In genomic region chr17:33750943-33751701, GRCh38 we compare ENCODE assay signal across 8 cellular contexts.
A peak's percentile ranks its signal among the peaks of the same experiment; 100 is the strongest.
DNase-seq lines count a peak whose midpoint lies in the region; ATAC-seq and TF ChIP-seq lines count a peak whose summit lies in the region.

No MANE protein-coding gene starts in this region.

- H3K4me1 ChIP-seq in Peyer's patch (no peaks in the 10 kb centered on the region), gastroesophageal sphincter (peaks cover 0 to 7% (median 4%) of the 10 kb centered on the region in 3 donors), suprapubic skin (no peaks in the 10 kb centered on the region)

- TF ChIP-seq POLR2A in Peyer's patch (IDR thresholded peaks at IDR 0.05) (no peak), gastroesophageal sphincter (IDR thresholded peaks at IDR 0.05) (no peak), suprapubic skin (IDR thresholded peaks at IDR 0.05) (no peak)

- H3K9me3 ChIP-seq in Peyer's patch, result no peaks in the 10 kb centered on the region
- H3K9me3 ChIP-seq in gastroesophageal sphincter, result peaks cover 0 to 13% (median 0%) of the 10 kb centered on the region in 3 donors
- no peaks in the 10 kb centered on the region for H3K9me3 ChIP-seq in suprapubic skin

- CTCF ChIA-PET in HEK293T (lab: Yijun Ruan, JAX), result interaction anchor here (0.7 to 1.6 kb wide), 7 partner anchors 11 to 752 kb away, joined by 3 to 11 read pairs (median 3); no protein-coding TSS in a partner anchor

- H3K4me3 ChIP-seq in Peyer's patch (no peak overlapping the region), gastroesophageal sphincter (no peak overlapping the region), suprapubic skin (no peak overlapping the region)

- ATAC-seq in gastroesophageal sphincter (no peak), GM21786 (IDR thresholded peaks at IDR 0.05; ENCODE audit: unreplicated experiment) (no peak)

- POLR2A ChIA-PET in HEK293T (lab: Yijun Ruan, JAX), result no interaction called here

- WGBS in gastroesophageal sphincter (ENCODE audit: low coverage in 1 of 2), 2 donors, result 2 to 3% methylated on average over 12 to 13 of the region's 13 CpGs
- WGBS in suprapubic skin, result 3% methylated on average over 13 of the region's 13 CpGs

- H3K36me3 ChIP-seq in Peyer's patch, result no peaks in the 10 kb centered on the region
- H3K36me3 ChIP-seq in gastroesophageal sphincter, result no peaks in the 10 kb centered on the region
- no peaks in the 10 kb centered on the region for H3K36me3 ChIP-seq in suprapubic skin

- no peaks in the 10 kb centered on the region for H3K27me3 ChIP-seq in Peyer's patch
- H3K27me3 ChIP-seq in gastroesophageal sphincter, result peaks cover 78% of the 10 kb centered on the region
- H3K27me3 ChIP-seq in suprapubic skin, result peaks cover 53% of the 10 kb centered on the region

- DNase-seq in CD1c-positive myeloid dendritic cell (ENCODE audit: extremely low spot score), result peak; percentile 65
- DNase-seq in HEK293T (ENCODE audit: extremely low spot score), result peak; percentile 49
- peak in 2 of 3 donors; percentile 35 to 78 for DNase-seq in Peyer's patch
- DNase-seq in activated gamma-delta T cell treated with anti-CD3 and anti-CD28 coated beads, Interleukin-2, amount 50 U/mL, for 16 hours (ENCODE audit: low read depth), result peak; percentile 36
- peak in 51 of 56 donors; percentile 1 to 89 (median 42) for DNase-seq in nucleus accumbens (lab: John Stamatoyannopoulos, UW)
- no peak for DNase-seq in suprapubic skin (ENCODE audit: low spot score in 2 of 2)

- TF ChIP-seq CTCF in Peyer's patch (IDR thresholded peaks at IDR 0.05), result peak; percentile 68 to 88 (median 77)
- peak; percentile 67 to 94 (median 86) for TF ChIP-seq CTCF in gastroesophageal sphincter (IDR thresholded peaks at IDR 0.05)
- peak; percentile 80 to 91 for TF ChIP-seq CTCF in suprapubic skin (IDR thresholded peaks at IDR 0.05)

- H3K27ac ChIP-seq in Peyer's patch (no peak overlapping the region), gastroesophageal sphincter (no peak overlapping the region), suprapubic skin (no peak overlapping the region)

- TF ChIP-seq EP300 in gastroesophageal sphincter (IDR thresholded peaks at IDR 0.05) (no peak), suprapubic skin (IDR thresholded peaks at IDR 0.05) (no peak)

TF ChIP-seq in HEK293T, 16 proteins besides CTCF, POLR2A, EP300 and RAD21:
- TF ChIP-seq CTBP1 (IDR thresholded peaks at IDR 0.05; ENCODE audit: borderline replicate concordance), result no peak
- no peak for TF ChIP-seq BHLHE40 (IDR thresholded peaks at IDR 0.05; ENCODE audit: borderline replicate concordance)
- no peak for TF ChIP-seq L3MBTL2 (conservative IDR thresholded peaks at IDR 0.05)
- no peak for TF ChIP-seq HDGF (IDR thresholded peaks at IDR 0.05; ENCODE audit: borderline replicate concordance)
- no peak for TF ChIP-seq LEF1 (IDR thresholded peaks at IDR 0.05; ENCODE audit: borderline replicate concordance)
- TF ChIP-seq FOXM1 (IDR thresholded peaks at IDR 0.05; ENCODE audit: borderline replicate concordance), result no peak
- TF ChIP-seq ELF4 (IDR thresholded peaks at IDR 0.05), result no peak
- no peak for TF ChIP-seq SUZ12 (IDR thresholded peaks at IDR 0.05)
- no peak for TF ChIP-seq ZNF384 (IDR thresholded peaks at IDR 0.05)
- TF ChIP-seq PKNOX1 (IDR thresholded peaks at IDR 0.05), result no peak
- TF ChIP-seq SP1 (IDR thresholded peaks at IDR 0.05), result no peak
- no peak for TF ChIP-seq FOXK2 (IDR thresholded peaks at IDR 0.05)
- no peak for TF ChIP-seq NFRKB (IDR thresholded peaks at IDR 0.05)
- TF ChIP-seq FOXA1 (IDR thresholded peaks at IDR 0.05), result no peak

Comparison
In these comparisons a context has a peak if more than half of its experiments do, and no peak if none do; other contexts are left out.
1. DNase-seq: peak in CD1c-positive myeloid dendritic cell (single experiment), HEK293T (single experiment), Peyer's patch (2 of 3), activated gamma-delta T cell treated with anti-CD3 and anti-CD28 coated beads, Interleukin-2, amount 50 U/mL, for 16 hours (single experiment) and nucleus accumbens (51 of 56); none in suprapubic skin (0 of 2).
2. Peak in every context shown above with its lines, with median percentiles within 50 percentile points of each other: CTCF ChIP-seq.